ENCODE assay signal across 13 cellular contexts in genomic region chr1:94081566-94082344, GRCh38. TPM values are rescaled to one million over a fixed set of nuclear protein-coding genes. Genes with fewer than 3 reads are reported as not detected.
DNase-seq lines count a peak whose midpoint lies in the region; ATAC-seq and TF ChIP-seq lines count a peak whose summit lies in the region.
"Had no signal": no experiment of that assay in that cellular context is flagged by ENCODE, and none has a peak within 500 bp of the region (broad histone marks: within the 10 kb centered on the region; RNA-seq: fewer than 3 reads in every experiment).

No MANE protein-coding gene starts in this region.

- no peak overlapping the region for H3K27ac Mint-ChIP-seq in CD8-positive, alpha-beta T cell
- H3K27ac Mint-ChIP-seq: activated CD4-positive, alpha-beta memory T cell treated with anti-CD3 and anti-CD28 coated beads for 36 hours had no signal

- no peak overlapping the region for H3K9ac ChIP-seq in DND-41 (ENCODE audit: low read depth, low read length)

- no peak overlapping the region for H3K4me3 ChIP-seq in DND-41 (ENCODE audit: low read depth in 1 of 2, low read length in 2 of 2)
- H3K4me3 ChIP-seq in choroid plexus epithelial cell (ENCODE audit: low read depth, low read length): no peak overlapping the region
- H3K4me3 ChIP-seq in osteoblast (ENCODE audit: insufficient read depth, low read length): no peak overlapping the region
- no peak overlapping the region for H3K4me3 ChIP-seq in CD8-positive, alpha-beta T cell (ENCODE audit: low read depth, low read length)
- H3K4me3 ChIP-seq: gastroesophageal sphincter, right lobe of liver had no signal

- intact Hi-C loops in CD8-positive, alpha-beta T cell (cut with DNase I, micrococcal nuclease): no loop called here

- H2AFZ ChIP-seq in DND-41 (ENCODE audit: low read depth, low read length) (no peak overlapping the region), osteoblast (ENCODE audit: low read length) (no peak overlapping the region)

- H3K4me3 Mint-ChIP-seq in CD8-positive, alpha-beta T cell: no peak overlapping the region
- H3K4me3 Mint-ChIP-seq: activated CD4-positive, alpha-beta memory T cell treated with anti-CD3 and anti-CD28 coated beads for 36 hours had no signal

- POLR2A ChIA-PET in CD8-positive, alpha-beta T cell (lab: Charles Lee): no interaction called here

- peak; percentile 47; the same call in 1 of the 3 replicates for ATAC-seq in DND-41 (ENCODE audit: insufficient read depth, low read depth)
- ATAC-seq in HG03432 (IDR thresholded peaks at IDR 0.05; ENCODE audit: unreplicated experiment): no peak
- ATAC-seq in GM19351 (IDR thresholded peaks at IDR 0.05; ENCODE audit: unreplicated experiment): no peak
- no peak for ATAC-seq in CD8-positive, alpha-beta T cell
- ATAC-seq: gastroesophageal sphincter had no signal

- DNase-seq in DND-41 (no peak), NCI-H446 (lab: John Stamatoyannopoulos, UW) (peak; percentile 38 to 57), choroid plexus epithelial cell (ENCODE audit: low read depth) (peak; percentile 90), osteoblast (ENCODE audit: insufficient read length, low spot score, missing footprints) (peak; percentile 85)
- DNase-seq in activated CD8-positive, alpha-beta memory T cell treated with anti-CD3 and anti-CD28 coated beads for 24 hours: no peak
- no peak for DNase-seq in CD8-positive, alpha-beta T cell
- DNase-seq: activated CD4-positive, alpha-beta memory T cell treated with anti-CD3 and anti-CD28 coated beads for 36 hours; amygdala; right lobe of liver; stimulated activated CD8-positive, alpha-beta memory T cell treated with anti-CD3 and anti-CD28 coated beads, Interleukin-4, amount 100 ng/mL, for 48 hours had no signal

- CTCF ChIA-PET in CD8-positive, alpha-beta T cell (lab: Charles Lee): no interaction called here

- H3K9me3 ChIP-seq in DND-41 (ENCODE audit: insufficient read depth, low read length, severe bottlenecking) (no peaks in the 10 kb centered on the region), osteoblast (ENCODE audit: low read depth, low read length) (no peaks in the 10 kb centered on the region)
- H3K9me3 ChIP-seq in CD8-positive, alpha-beta T cell (ENCODE audit: low read length): no peaks in the 10 kb centered on the region
- H3K9me3 ChIP-seq: gastroesophageal sphincter, right lobe of liver had no signal

- H3K4me1 ChIP-seq in DND-41 (ENCODE audit: insufficient read depth, low read length) (peaks cover 18% of the 10 kb centered on the region), osteoblast (ENCODE audit: insufficient read depth, low read length) (peaks cover 10% of the 10 kb centered on the region)
- no peaks in the 10 kb centered on the region for H3K4me1 ChIP-seq in CD8-positive, alpha-beta T cell (ENCODE audit: insufficient read depth, low read length)
- H3K4me1 ChIP-seq: gastroesophageal sphincter, right lobe of liver had no signal

- no peaks in the 10 kb centered on the region for H3K27me3 ChIP-seq in DND-41 (ENCODE audit: insufficient read depth, low read length, poor library complexity)
- peaks cover 9% of the 10 kb centered on the region for H3K27me3 ChIP-seq in osteoblast (ENCODE audit: insufficient read depth, low read length)
- no peaks in the 10 kb centered on the region for H3K27me3 ChIP-seq in CD8-positive, alpha-beta T cell (ENCODE audit: insufficient read depth, low read length)
- H3K27me3 ChIP-seq: gastroesophageal sphincter, right lobe of liver had no signal

- H3K27ac ChIP-seq in DND-41 (ENCODE audit: low read length) (no peak overlapping the region), osteoblast (ENCODE audit: low read depth, low read length) (peak overlapping the region; percentile 12)
- H3K27ac ChIP-seq in CD8-positive, alpha-beta T cell (ENCODE audit: low read depth, low read length): no peak overlapping the region
- H3K27ac ChIP-seq: gastroesophageal sphincter, right lobe of liver had no signal

- H4K20me1 ChIP-seq in DND-41 (ENCODE audit: insufficient read depth, low read length) (no peaks in the 10 kb centered on the region), osteoblast (ENCODE audit: insufficient read depth, low read length) (no peaks in the 10 kb centered on the region)

- no peaks in the 10 kb centered on the region for H3K36me3 Mint-ChIP-seq in CD8-positive, alpha-beta T cell
- H3K36me3 Mint-ChIP-seq: activated CD4-positive, alpha-beta memory T cell treated with anti-CD3 and anti-CD28 coated beads for 36 hours had no signal

- no peaks in the 10 kb centered on the region for H3K27me3 Mint-ChIP-seq in CD8-positive, alpha-beta T cell (ENCODE audit: low read depth)

- H3K9me3 Mint-ChIP-seq in CD8-positive, alpha-beta T cell: no peaks in the 10 kb centered on the region
- H3K9me3 Mint-ChIP-seq: activated CD4-positive, alpha-beta memory T cell treated with anti-CD3 and anti-CD28 coated beads for 36 hours had no signal

- H3K36me3 ChIP-seq in DND-41 (ENCODE audit: insufficient read depth, low read length) (no peaks in the 10 kb centered on the region), osteoblast (ENCODE audit: insufficient read depth, low read length) (no peaks in the 10 kb centered on the region)
- no peaks in the 10 kb centered on the region for H3K36me3 ChIP-seq in CD8-positive, alpha-beta T cell (ENCODE audit: insufficient read depth, low read length)
- H3K36me3 ChIP-seq: gastroesophageal sphincter, right lobe of liver had no signal

- H3K4me2 ChIP-seq in DND-41 (ENCODE audit: insufficient read depth, low read length) (no peak overlapping the region), osteoblast (ENCODE audit: insufficient read depth, low read length) (no peak overlapping the region)

- H3K4me1 Mint-ChIP-seq in CD8-positive, alpha-beta T cell (ENCODE audit: low read depth): peaks cover 2% of the 10 kb centered on the region

- H3K79me2 ChIP-seq in DND-41 (ENCODE audit: insufficient read depth, low read length): no peaks in the 10 kb centered on the region
- no peaks in the 10 kb centered on the region for H3K79me2 ChIP-seq in osteoblast (ENCODE audit: insufficient read depth, low read length)

- TF ChIP-seq CTCF in DND-41 (IDR thresholded peaks at IDR 0.05; ENCODE audit: borderline replicate concordance, extremely low read depth, low read length, poor library complexity, severe bottlenecking) (no peak), choroid plexus epithelial cell (conservative IDR thresholded peaks at IDR 0.05; ENCODE audit: low read depth, low read length) (no peak), osteoblast (IDR thresholded peaks at IDR 0.05; ENCODE audit: extremely low read depth, low read depth, low read length) (no peak)
- no peak for TF ChIP-seq CTCF in CD8-positive, alpha-beta T cell (IDR thresholded peaks at IDR 0.05)

RNA-seq across cellular contexts. Expression of gene ABCA4, which starts 39.2 kb away (rescaled TPM):
- total RNA-seq in osteoblast: under 0.01 and 1.1 TPM in 2 replicates
- total RNA-seq in CD8-positive, alpha-beta T cell: not detected
- total RNA-seq: activated CD4-positive, alpha-beta memory T cell treated with anti-CD3 and anti-CD28 coated beads for 36 hours had no signal

Comparison
In these comparisons a context has a peak if more than half of its experiments do, and no peak if none do; other contexts are left out.
1. DNase-seq: peak in NCI-H446 (2 of 2), choroid plexus epithelial cell (single experiment) and osteoblast (single experiment); none in DND-41 (single experiment), activated CD8-positive, alpha-beta memory T cell treated with anti-CD3 and anti-CD28 coated beads for 24 hours (single experiment) and CD8-positive, alpha-beta T cell (0 of 7).